Comparison of ENCODE assay signal across 22 cellular contexts in genomic region chr1:17348593-17349234, GRCh38. TPM values are rescaled to one million over a fixed set of nuclear protein-coding genes. Genes with fewer than 3 reads are reported as not detected.
DNase-seq lines count a peak whose midpoint lies in the region; ATAC-seq, FAIRE-seq and TF ChIP-seq lines count a peak whose summit lies in the region.
"Had no signal": no experiment of that assay in that cellular context is flagged by ENCODE, and none has a peak within 500 bp of the region (broad histone marks: within the 10 kb centered on the region; RNA-seq: fewer than 3 reads in every experiment).

No MANE protein-coding gene starts in this region.

- H3K27ac ChIP-seq in GM23338 (ENCODE audit: low read depth) (no peak overlapping the region), PC-9 (peak overlapping the region; percentile 84), neutrophil (peak overlapping the region; percentile 72)
- H3K27ac ChIP-seq: left lung, SJCRH30 had no signal

- TF ChIP-seq CTCF in GM23338 (conservative IDR thresholded peaks at IDR 0.05; ENCODE audit: low read depth in 2 of 2) = no peak
- TF ChIP-seq CTCF in PC-9 (conservative IDR thresholded peaks at IDR 0.05) = no peak
- no peak for TF ChIP-seq CTCF in neutrophil (IDR thresholded peaks at IDR 0.05)

- TSS peak; percentile 76 for BruUV-seq in PC-9 (replicated peaks; lab: Mats Ljungman, UMichigan)

- DNase-seq in GM12891 (ENCODE audit: insufficient read length, low spot score) (peak; percentile 62), GM23338 (ENCODE audit: low spot score) (no peak), PC-9 (no peak), G401 (ENCODE audit: low spot score) (no peak), NCI-H345 (lab: John Stamatoyannopoulos, UW) (no peak), NCI-H526 treated with DMSO at 0.1 percent for 48 hours (lab: John Stamatoyannopoulos, UW) (no peak)
- DNase-seq: activated CD4-positive, alpha-beta memory T cell treated with anti-CD3 and anti-CD28 coated beads, Interleukin-2, amount 10 ng/mL, durations not matched to agents 7 days and 5 days; DND-41; Kasumi-1; left lung; naive B cell; NCI-H187; NCI-H526; retina; SJCRH30; stimulated activated CD4-positive, alpha-beta T cell treated with anti-CD3 and anti-CD28 coated beads, Interleukin-2, amount 100 ng/mL, for 48 hours had no signal

- no peaks in the 10 kb centered on the region for H3K36me3 ChIP-seq in GM23338 (ENCODE audit: insufficient read depth)
- no peaks in the 10 kb centered on the region for H3K36me3 ChIP-seq in PC-9 (ENCODE audit: low read depth)
- H3K36me3 ChIP-seq in neutrophil = peaks cover 87% of the 10 kb centered on the region
- H3K36me3 ChIP-seq: SJCRH30 had no signal

- H3K4me2 ChIP-seq in GM23338 = no peak overlapping the region
- peak overlapping the region; percentile 79 for H3K4me2 ChIP-seq in PC-9

- no peaks in the 10 kb centered on the region for H3K9me3 ChIP-seq in PC-9 (ENCODE audit: insufficient read depth, low read depth)
- no peaks in the 10 kb centered on the region for H3K9me3 ChIP-seq in neutrophil
- H3K9me3 ChIP-seq: left lung had no signal

- H3K4me1 Mint-ChIP-seq in GM23338 = no peaks in the 10 kb centered on the region
- H3K4me1 Mint-ChIP-seq: activated T-helper 17 cell treated with anti-CD3 and anti-CD28 coated beads, Interleukin-2, amount 50 U/mL, for 72 hours; B cell had no signal

- H2AFZ ChIP-seq in GM23338 (peak overlapping the region; percentile 43; the same call in 1 of the 2 replicates), PC-9 (no peak overlapping the region)

- H3K79me2 ChIP-seq in GM23338 (replicated peaks; ENCODE audit: insufficient read depth) (no peaks in the 10 kb centered on the region), PC-9 (ENCODE audit: low read depth) (no peaks in the 10 kb centered on the region)

- no peaks in the 10 kb centered on the region for H3K36me3 Mint-ChIP-seq in GM23338 (ENCODE audit: low read depth)

- H3K4me1 ChIP-seq in GM23338 (ENCODE audit: insufficient read depth) (0 out of 2 replicates have a peak, but pooled peaks cover 3% of the 10 kb centered on the region), PC-9 (replicated peaks; ENCODE audit: insufficient read depth) (peaks cover 23% of the 10 kb centered on the region), neutrophil (ENCODE audit: control insufficient read depth in 1 of 2, insufficient read depth in 1 of 2, low read depth in 1 of 2, low read length in 1 of 2) (no peaks in the 10 kb centered on the region)
- H3K4me1 ChIP-seq: left lung, SJCRH30 had no signal

- H3K27me3 Mint-ChIP-seq in GM23338 (ENCODE audit: insufficient read depth, low read depth, poor library complexity) = peaks cover 10% of the 10 kb centered on the region

- peaks cover 17% of the 10 kb centered on the region for H3K9me3 Mint-ChIP-seq in GM23338
- H3K9me3 Mint-ChIP-seq: activated CD4-positive, alpha-beta memory T cell treated with anti-CD3 and anti-CD28 coated beads, Interleukin-2, amount 10 ng/mL, durations not matched to agents 7 days and 5 days; activated T-helper 17 cell treated with anti-CD3 and anti-CD28 coated beads, Interleukin-2, amount 50 U/mL, for 72 hours had no signal

- CTCF ChIA-PET in PC-9 (lab: Charles Lee) = no interaction called here

- POLR2A ChIA-PET in PC-9 (lab: Charles Lee; ENCODE audit: unreplicated experiment) = interaction anchor here (0.5 to 0.7 kb wide), 2 partner anchors 111 to 157 kb away, joined by 3 to 6 read pairs; no protein-coding TSS in a partner anchor

- no peak for TF ChIP-seq POLR2A in GM12891 (IDR thresholded peaks at IDR 0.05; ENCODE audit: low read depth, low read length)

- no peak overlapping the region for H3K4me3 Mint-ChIP-seq in GM23338
- H3K4me3 Mint-ChIP-seq: activated CD4-positive, alpha-beta memory T cell treated with anti-CD3 and anti-CD28 coated beads, Interleukin-2, amount 10 ng/mL, durations not matched to agents 7 days and 5 days; activated T-helper 17 cell treated with anti-CD3 and anti-CD28 coated beads, Interleukin-2, amount 50 U/mL, for 72 hours; B cell; naive B cell had no signal

- ATAC-seq in GM23338 = no peak
- no peak for ATAC-seq in HG02571 (IDR thresholded peaks at IDR 0.05; ENCODE audit: unreplicated experiment)
- ATAC-seq: activated T-helper 17 cell treated with anti-CD3 and anti-CD28 coated beads, Interleukin-2, amount 50 U/mL, for 72 hours; left lung had no signal

- no peaks in the 10 kb centered on the region for H4K20me1 ChIP-seq in GM23338 (replicated peaks; ENCODE audit: insufficient read depth)
- H4K20me1 ChIP-seq in PC-9 (ENCODE audit: insufficient read depth) = no peaks in the 10 kb centered on the region

- no peak overlapping the region for H3K27ac Mint-ChIP-seq in GM23338
- H3K27ac Mint-ChIP-seq: activated CD4-positive, alpha-beta memory T cell treated with anti-CD3 and anti-CD28 coated beads, Interleukin-2, amount 10 ng/mL, durations not matched to agents 7 days and 5 days; activated T-helper 17 cell treated with anti-CD3 and anti-CD28 coated beads, Interleukin-2, amount 50 U/mL, for 72 hours; B cell; naive B cell had no signal

- in situ Hi-C loops in G401 (cut with HindIII; ENCODE audit: low sequenced_read_pairs) = no loop called here

- no peak overlapping the region for H3K4me3 ChIP-seq in GM23338
- no peak overlapping the region for H3K4me3 ChIP-seq in PC-9
- no peak overlapping the region for H3K4me3 ChIP-seq in neutrophil (ENCODE audit: low read depth in 1 of 2, low read length in 1 of 2)
- H3K4me3 ChIP-seq: left lung, SJCRH30 had no signal

- FAIRE-seq in GM12891 (lab: Jason Lieb, UNC) = peak; percentile 94

- H3K9me2 ChIP-seq in GM23338 (ENCODE audit: insufficient read depth) (no peaks in the 10 kb centered on the region), PC-9 (ENCODE audit: insufficient read depth) (no peaks in the 10 kb centered on the region)

- H3F3A ChIP-seq in GM23338 (replicated peaks; ENCODE audit: low read depth) = no peaks in the 10 kb centered on the region
- H3F3A ChIP-seq in PC-9 (ENCODE audit: insufficient read depth, low read depth) = peaks cover 15% of the 10 kb centered on the region; the same call in 1 of the 2 replicates

- intact Hi-C loops in PC-9 (cut with micrococcal nuclease; ENCODE audit: unreplicated experiment) = no loop called here

- H3K27me3 ChIP-seq in GM23338 (ENCODE audit: insufficient read depth) (no peaks in the 10 kb centered on the region), PC-9 (ENCODE audit: insufficient read depth, low read depth) (no peaks in the 10 kb centered on the region), neutrophil (no peaks in the 10 kb centered on the region)

TF ChIP-seq in GM12891, 5 proteins besides CTCF, POLR2A, EP300 and RAD21:
- no peak for TF ChIP-seq POLR2AphosphoS5 (IDR thresholded peaks at IDR 0.05; ENCODE audit: low read depth, low read length)
- TF ChIP-seq SPI1 (IDR thresholded peaks at IDR 0.05; ENCODE audit: low read depth, low read length) = peak; percentile 83

TF ChIP-seq in GM23338, 12 proteins besides CTCF, POLR2A, EP300 and RAD21 (continues in another document):
- TF ChIP-seq JUNB (IDR thresholded peaks at IDR 0.05; ENCODE audit: unreplicated experiment) (no peak), STAT1 (IDR thresholded peaks at IDR 0.05; ENCODE audit: unreplicated experiment) (no peak), ETS1 (IDR thresholded peaks at IDR 0.05) (no peak), ZNF114 (CRISPR knock-in tag; IDR thresholded peaks at IDR 0.05) (no peak)

RNA-seq across cellular contexts. Expression of gene PADI6, which starts 23.3 kb away (rescaled TPM):
- not detected for polyA plus RNA-seq in GM12891 (2012; ENCODE audit: low read depth, missing spikeins)
- total RNA-seq in GM23338 (2014; rRNA removed; shearing (Covaris generic)) = not detected in 2 replicates
- not detected in 2 replicates for polyA plus RNA-seq in GM23338 (2016; fragmentation: Nextera tagmentation; extraction: Ambion mirVana)
- total RNA-seq in PC-9 (2021) = 0.20 TPM in 1 of 2 replicates, not detected in the other
- not detected in 2 replicates for total RNA-seq in G401 (2014; rRNA removed; shearing (Covaris generic))
- total RNA-seq: activated T-helper 17 cell treated with anti-CD3 and anti-CD28 coated beads, Interleukin-2, amount 50 U/mL, for 72 hours; B cell; dermis blood vessel endothelial cell; left lung; SJCRH30; ureter had no signal

RNA-seq across cellular contexts. Expression of gene PADI4, which starts 40.7 kb away (rescaled TPM):
- polyA plus RNA-seq in GM12891 (2012; ENCODE audit: low read depth, missing spikeins) = not detected
- total RNA-seq in GM23338 (2014; rRNA removed; shearing (Covaris generic)) = 0.08 and 0.52 TPM in 2 replicates
- polyA plus RNA-seq in GM23338 (2016; fragmentation: Nextera tagmentation; extraction: Ambion mirVana) = 0.45 TPM in 1 of 2 replicates, not detected in the other
- 3.1 and 7.7 TPM in 2 replicates for total RNA-seq in PC-9 (2021)
- not detected in 2 replicates for total RNA-seq in G401 (2014; rRNA removed; shearing (Covaris generic))
- total RNA-seq: activated CD4-positive, alpha-beta memory T cell treated with anti-CD3 and anti-CD28 coated beads, Interleukin-2, amount 10 ng/mL, durations not matched to agents 7 days and 5 days; dermis blood vessel endothelial cell; SJCRH30 had no signal
